In genomic region chr4:101104264-101105052, GRCh38 we compare ENCODE assay signal across 12 cellular contexts.
DNase-seq lines count a peak whose midpoint lies in the region; ATAC-seq and TF ChIP-seq lines count a peak whose summit lies in the region.
"Had no signal": no experiment of that assay in that cellular context is flagged by ENCODE, and none has a peak within 500 bp of the region (broad histone marks: within the 10 kb centered on the region; RNA-seq: fewer than 3 reads in every experiment).

No MANE protein-coding gene starts in this region.

- no peaks in the 10 kb centered on the region for H3K27me3 ChIP-seq in left lung

- no peak for TF ChIP-seq POLR2A in NB4 (IDR thresholded peaks at IDR 0.05; ENCODE audit: extremely low read depth, insufficient read length)

- no peak overlapping the region for H3K27ac ChIP-seq in left lung

- peaks cover 40 to 43% of the 10 kb centered on the region in 2 donors for H3K4me1 Mint-ChIP-seq in natural killer cell

- H3K36me3 ChIP-seq in left lung = peaks cover 0 to 6% of the 10 kb centered on the region in 2 donors

- H3K4me3 ChIP-seq in NB4 (ENCODE audit: low read depth, low read length) (no peak overlapping the region), left lung (no peak overlapping the region)

- H3K4me1 ChIP-seq in left lung = peaks cover 4 to 18% of the 10 kb centered on the region in 2 donors

- DNase-seq in GM13977 (ENCODE audit: low spot score) (peak; percentile 8), NB4 (ENCODE audit: low read depth) (peak; percentile 25), natural killer cell (no peak), hepatic stellate cell (ENCODE audit: low spot score) (no peak), LoVo (ENCODE audit: low spot score) (no peak), left lung (no peak), UCSD-AML1 (lab: John Stamatoyannopoulos, UW; ENCODE audit: unreplicated experiment) (no peak)
- DNase-seq: activated CD4-positive, alpha-beta memory T cell treated with anti-CD3 and anti-CD28 coated beads, Interleukin-2, amount 10 ng/mL, durations not matched to agents 7 days and 5 days; DMS79 treated with DMSO at 0.1 percent for 48 hours; NCI-H1417 had no signal

- no peaks in the 10 kb centered on the region for H3K9me3 ChIP-seq in left lung

- no peaks in the 10 kb centered on the region for H3K27me3 Mint-ChIP-seq in natural killer cell (ENCODE audit: low read depth in 2 of 2)
- H3K27me3 Mint-ChIP-seq: activated CD4-positive, alpha-beta memory T cell treated with anti-CD3 and anti-CD28 coated beads, Interleukin-2, amount 10 ng/mL, durations not matched to agents 7 days and 5 days; brain had no signal

- H3K4me3 Mint-ChIP-seq in natural killer cell = no peak overlapping the region
- H3K4me3 Mint-ChIP-seq: activated CD4-positive, alpha-beta memory T cell treated with anti-CD3 and anti-CD28 coated beads, Interleukin-2, amount 10 ng/mL, durations not matched to agents 7 days and 5 days; brain had no signal

- no peaks in the 10 kb centered on the region for H3K9me3 Mint-ChIP-seq in natural killer cell
- H3K9me3 Mint-ChIP-seq: activated CD4-positive, alpha-beta memory T cell treated with anti-CD3 and anti-CD28 coated beads, Interleukin-2, amount 10 ng/mL, durations not matched to agents 7 days and 5 days had no signal

- TF ChIP-seq CTCF in GM13977 (IDR thresholded peaks at IDR 0.05; ENCODE audit: extremely low read depth, insufficient read depth, missing control alignments) = no peak
- no peak for TF ChIP-seq CTCF in NB4 (IDR thresholded peaks at IDR 0.05; ENCODE audit: low read depth, low read length)
- TF ChIP-seq CTCF in natural killer cell (IDR thresholded peaks at IDR 0.05) = no peak
- TF ChIP-seq CTCF in left lung (IDR thresholded peaks at IDR 0.05) = no peak

- ATAC-seq in GM21737 (IDR thresholded peaks at IDR 0.05; ENCODE audit: unreplicated experiment) = peak; percentile 8
- peak in 1 of 3 donors; percentile 40 for ATAC-seq in natural killer cell
- ATAC-seq in left lung = no peak

- no peaks in the 10 kb centered on the region for H3K36me3 Mint-ChIP-seq in natural killer cell

- intact Hi-C loops in natural killer cell (cut with micrococcal nuclease) (no loop called here), left lung (cut with DNase I) (no loop called here)

- in situ Hi-C loops in GM13977 (cut with MboI; ENCODE audit: low pct_unique_long_range_greater_than_20kb, low sequenced_read_pairs, unreplicated experiment) = no loop called here

- peak overlapping the region; percentile 62 to 65 for H3K27ac Mint-ChIP-seq in natural killer cell

Comparison
In these comparisons a context has a peak if more than half of its experiments do, and no peak if none do; other contexts are left out.
1. DNase-seq: peak in GM13977 (single experiment) and NB4 (single experiment); none in natural killer cell (single experiment), hepatic stellate cell (single experiment), LoVo (single experiment), left lung (0 of 2) and UCSD-AML1 (single experiment).